1 cellular context compared by ENCODE assay signal in the genomic region with DNA sequence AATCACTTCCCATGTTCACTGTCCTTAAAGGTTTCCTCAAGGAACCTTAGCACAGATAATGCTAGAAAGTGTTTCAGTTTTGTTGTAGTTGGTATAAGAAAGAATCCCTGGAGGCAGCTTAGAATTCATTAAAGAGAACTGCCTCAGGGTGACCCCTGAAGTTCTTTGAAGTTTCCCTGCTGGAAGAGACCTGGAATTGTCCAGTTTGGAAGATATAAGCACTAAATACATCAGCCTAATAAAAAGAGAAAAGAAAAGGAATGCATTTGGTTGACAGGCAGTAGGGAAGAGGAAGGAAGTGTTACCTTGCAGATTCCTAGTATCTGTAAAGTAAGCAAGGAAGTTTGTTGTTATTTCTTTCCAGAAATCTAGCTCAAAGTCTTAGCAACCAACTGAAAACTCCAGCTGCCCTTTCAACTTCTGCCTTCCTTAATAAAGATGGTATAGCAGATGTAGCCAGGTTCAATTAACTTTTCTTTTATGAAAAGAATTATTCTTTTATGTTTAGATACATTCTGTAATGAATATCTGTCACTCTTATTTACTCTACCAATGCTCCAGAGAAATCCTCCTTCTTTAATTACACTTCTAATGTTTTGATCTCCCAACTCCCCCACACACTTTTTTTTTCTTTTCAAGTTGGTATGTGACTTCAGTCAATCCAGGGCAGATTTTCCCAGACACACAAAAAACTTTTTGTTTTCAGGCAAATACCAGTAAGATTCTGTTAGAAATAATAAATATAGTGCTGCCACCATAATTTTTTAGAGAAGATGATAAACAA.
TF ChIP-seq lines count a peak whose summit lies in the region.

No MANE protein-coding gene starts in this region.

TF ChIP-seq in SK-N-SH, 30 proteins besides CTCF, POLR2A, EP300 and RAD21 (continued from another document):
- TF ChIP-seq POLR2AphosphoS5 (IDR thresholded peaks at IDR 0.05; ENCODE audit: low read depth, low read length) (no peak), TEAD4 (IDR thresholded peaks at IDR 0.05; ENCODE audit: borderline replicate concordance, insufficient read depth) (no peak), CHD2 (IDR thresholded peaks at IDR 0.05; ENCODE audit: low read length, partially characterized antibody) (no peak), FOXJ3 (CRISPR knock-in tag; IDR thresholded peaks at IDR 0.05) (no peak)
- TF ChIP-seq, protein P1, sequence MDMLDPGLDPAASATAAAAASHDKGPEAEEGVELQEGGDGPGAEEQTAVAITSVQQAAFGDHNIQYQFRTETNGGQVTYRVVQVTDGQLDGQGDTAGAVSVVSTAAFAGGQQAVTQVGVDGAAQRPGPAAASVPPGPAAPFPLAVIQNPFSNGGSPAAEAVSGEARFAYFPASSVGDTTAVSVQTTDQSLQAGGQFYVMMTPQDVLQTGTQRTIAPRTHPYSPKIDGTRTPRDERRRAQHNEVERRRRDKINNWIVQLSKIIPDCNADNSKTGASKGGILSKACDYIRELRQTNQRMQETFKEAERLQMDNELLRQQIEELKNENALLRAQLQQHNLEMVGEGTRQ (IDR thresholded peaks at IDR 0.05; ENCODE audit: borderline replicate concordance, low read depth, low read length), result no peak
- TF ChIP-seq, protein P2, sequence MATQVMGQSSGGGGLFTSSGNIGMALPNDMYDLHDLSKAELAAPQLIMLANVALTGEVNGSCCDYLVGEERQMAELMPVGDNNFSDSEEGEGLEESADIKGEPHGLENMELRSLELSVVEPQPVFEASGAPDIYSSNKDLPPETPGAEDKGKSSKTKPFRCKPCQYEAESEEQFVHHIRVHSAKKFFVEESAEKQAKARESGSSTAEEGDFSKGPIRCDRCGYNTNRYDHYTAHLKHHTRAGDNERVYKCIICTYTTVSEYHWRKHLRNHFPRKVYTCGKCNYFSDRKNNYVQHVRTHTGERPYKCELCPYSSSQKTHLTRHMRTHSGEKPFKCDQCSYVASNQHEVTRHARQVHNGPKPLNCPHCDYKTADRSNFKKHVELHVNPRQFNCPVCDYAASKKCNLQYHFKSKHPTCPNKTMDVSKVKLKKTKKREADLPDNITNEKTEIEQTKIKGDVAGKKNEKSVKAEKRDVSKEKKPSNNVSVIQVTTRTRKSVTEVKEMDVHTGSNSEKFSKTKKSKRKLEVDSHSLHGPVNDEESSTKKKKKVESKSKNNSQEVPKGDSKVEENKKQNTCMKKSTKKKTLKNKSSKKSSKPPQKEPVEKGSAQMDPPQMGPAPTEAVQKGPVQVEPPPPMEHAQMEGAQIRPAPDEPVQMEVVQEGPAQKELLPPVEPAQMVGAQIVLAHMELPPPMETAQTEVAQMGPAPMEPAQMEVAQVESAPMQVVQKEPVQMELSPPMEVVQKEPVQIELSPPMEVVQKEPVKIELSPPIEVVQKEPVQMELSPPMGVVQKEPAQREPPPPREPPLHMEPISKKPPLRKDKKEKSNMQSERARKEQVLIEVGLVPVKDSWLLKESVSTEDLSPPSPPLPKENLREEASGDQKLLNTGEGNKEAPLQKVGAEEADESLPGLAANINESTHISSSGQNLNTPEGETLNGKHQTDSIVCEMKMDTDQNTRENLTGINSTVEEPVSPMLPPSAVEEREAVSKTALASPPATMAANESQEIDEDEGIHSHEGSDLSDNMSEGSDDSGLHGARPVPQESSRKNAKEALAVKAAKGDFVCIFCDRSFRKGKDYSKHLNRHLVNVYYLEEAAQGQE (IDR thresholded peaks at IDR 0.05; ENCODE audit: low read depth, low read length), result no peak
